1 cellular context compared by ENCODE assay signal in genomic region chr12:108647936-108648287, GRCh38.
TF ChIP-seq lines count a peak whose summit lies in the region.

No MANE protein-coding gene starts in this region.

TF ChIP-seq in IMR-90, 13 proteins besides CTCF, POLR2A, EP300 and RAD21 (continued from another document):
- TF ChIP-seq MAZ (IDR thresholded peaks at IDR 0.05; ENCODE audit: borderline replicate concordance, low read depth, low read length) = no peak
- no peak for TF ChIP-seq CEBPB (IDR thresholded peaks at IDR 0.05; ENCODE audit: low read depth, low read length)
- no peak for TF ChIP-seq SMC3 (IDR thresholded peaks at IDR 0.05; ENCODE audit: low read depth, low read length)
- no peak for TF ChIP-seq FOS (IDR thresholded peaks at IDR 0.05; ENCODE audit: low read depth, low read length)
- no peak for TF ChIP-seq USF2 (IDR thresholded peaks at IDR 0.05; ENCODE audit: low read depth, low read length)
- no peak for TF ChIP-seq RFX5 (IDR thresholded peaks at IDR 0.05; ENCODE audit: low read depth, low read length)
- TF ChIP-seq BHLHE40 (IDR thresholded peaks at IDR 0.05; ENCODE audit: low read depth, low read length) = no peak
